21 cellular contexts compared by ENCODE assay signal in genomic region chr12:67728296-67728666, GRCh38.
DNase-seq lines count a peak whose midpoint lies in the region; ATAC-seq and TF ChIP-seq lines count a peak whose summit lies in the region.
"Had no signal": no experiment of that assay in that cellular context is flagged by ENCODE, and none has a peak within 500 bp of the region (broad histone marks: within the 10 kb centered on the region; RNA-seq: fewer than 3 reads in every experiment).

No MANE protein-coding gene starts in this region.

- peak overlapping the region in 4 of 5 experiments; percentile 2 to 80 (median 20) for H3K27ac Mint-ChIP-seq in brain
- H3K27ac Mint-ChIP-seq: CD4-positive, CD25-positive, alpha-beta regulatory T cell; HFFc6 had no signal

- H3K27ac ChIP-seq in left ventricle myocardium inferior (replicated peaks) = peak overlapping the region; percentile 33
- H3K27ac ChIP-seq in testis = no peak overlapping the region
- no peak overlapping the region for H3K27ac ChIP-seq in colonic mucosa
- H3K27ac ChIP-seq: BLaER1, SJSA1 had no signal

- no peak for ATAC-seq in GM21515 (IDR thresholded peaks at IDR 0.05; ENCODE audit: unreplicated experiment)

- 53 to 56% methylated on average over 3 of the region's 3 CpGs for WGBS in testis, 2 donors

- H3K9me3 Mint-ChIP-seq in brain = peaks cover 0 to 13% (median 4%) of the 10 kb centered on the region in 5 experiments
- H3K9me3 Mint-ChIP-seq: HFFc6 had no signal

- peaks cover 11% of the 10 kb centered on the region for H3K4me1 ChIP-seq in left ventricle myocardium inferior
- H3K4me1 ChIP-seq in testis = no peaks in the 10 kb centered on the region
- H3K4me1 ChIP-seq in colonic mucosa = no peaks in the 10 kb centered on the region
- H3K4me1 ChIP-seq: HAP-1, SJSA1 had no signal

- TF ChIP-seq CTCF in left ventricle myocardium inferior (IDR thresholded peaks at IDR 0.05; ENCODE audit: borderline replicate concordance) (no peak), brain (conservative IDR thresholded peaks at IDR 0.05) (no peak), testis (IDR thresholded peaks at IDR 0.05) (no peak), colonic mucosa (IDR thresholded peaks at IDR 0.05) (no peak)

- intact Hi-C loops in left ventricle myocardium inferior (cut with micrococcal nuclease) (no loop called here), cardiac septum (cut with DNase I) (no loop called here), testis (cut with DNase I; ENCODE audit: low total_unique reads) (no loop called here), colonic mucosa (cut with DNase I) (no loop called here)

- in situ Hi-C loops in SK-MEL-5 (cut with HindIII; ENCODE audit: low pct_unique_long_range_greater_than_20kb, low sequenced_read_pairs) = no loop called here

- H3K36me3 ChIP-seq in left ventricle myocardium inferior = no peaks in the 10 kb centered on the region
- H3K36me3 ChIP-seq in testis (ENCODE audit: low read depth, missing control alignments) = no peaks in the 10 kb centered on the region
- H3K36me3 ChIP-seq in colonic mucosa = no peaks in the 10 kb centered on the region
- H3K36me3 ChIP-seq: BLaER1, HAP-1, MG63, SJSA1 had no signal

- peaks cover 3% of the 10 kb centered on the region for H3K27me3 Mint-ChIP-seq in brain

- no peaks in the 10 kb centered on the region for H3K27me3 ChIP-seq in left ventricle myocardium inferior (ENCODE audit: low read depth)
- no peaks in the 10 kb centered on the region for H3K27me3 ChIP-seq in testis
- no peaks in the 10 kb centered on the region for H3K27me3 ChIP-seq in colonic mucosa
- H3K27me3 ChIP-seq: BLaER1, MG63, SJSA1 had no signal

- no peaks in the 10 kb centered on the region for H3K9me3 ChIP-seq in left ventricle myocardium inferior (replicated peaks)
- H3K9me3 ChIP-seq in testis = no peaks in the 10 kb centered on the region
- H3K9me3 ChIP-seq in colonic mucosa = no peaks in the 10 kb centered on the region
- H3K9me3 ChIP-seq: BLaER1, HAP-1, MG63, SJSA1 had no signal

- H3K9ac ChIP-seq in colonic mucosa (ENCODE audit: low read depth in 2 of 2, low read length in 2 of 2) = no peak overlapping the region
- H3K9ac ChIP-seq: BLaER1 had no signal

- no peaks in the 10 kb centered on the region for H3K36me3 Mint-ChIP-seq in brain
- H3K36me3 Mint-ChIP-seq: CD4-positive, CD25-positive, alpha-beta regulatory T cell had no signal

- H3K4me1 Mint-ChIP-seq in brain = peaks cover 19% of the 10 kb centered on the region

- H3K4me3 ChIP-seq in left ventricle myocardium inferior (no peak overlapping the region), testis (no peak overlapping the region), colonic mucosa (no peak overlapping the region)
- H3K4me3 ChIP-seq: BLaER1, HAP-1, MG63, SJSA1 had no signal

- H3K4me3 Mint-ChIP-seq in brain = no peak overlapping the region
- H3K4me3 Mint-ChIP-seq: CD4-positive, CD25-positive, alpha-beta regulatory T cell; HFFc6 had no signal

- DNase-seq in left ventricle myocardium inferior (no peak), cardiac septum (ENCODE audit: low spot score) (no peak), SK-MEL-5 (ENCODE audit: low read depth, low spot score) (peak; percentile 25), testis (peak; percentile 61), colonic mucosa (no peak)
- DNase-seq: CD4-positive, CD25-positive, alpha-beta regulatory T cell; GOT3; HFFc6; KBM-7; MG63; NCI-H1105 treated with DMSO at 0.1 percent for 48 hours; NCI-H2029 treated with DMSO at 0.1 percent for 48 hours; NCI-H2171; NCI-H524 treated with DMSO at 0.1 percent for 48 hours; NCI-H774; SW 1271 had no signal

- no peak for TF ChIP-seq POLR2A in testis (IDR thresholded peaks at IDR 0.05)

Comparison
In these comparisons a context has a peak if more than half of its experiments do, and no peak if none do; other contexts are left out.
1. DNase-seq: peak in SK-MEL-5 (single experiment) and testis (single experiment); none in left ventricle myocardium inferior (single experiment), cardiac septum (single experiment) and colonic mucosa (single experiment).